Comparison of ENCODE assay signal across 1 cellular context in genomic region chr2:157836531-157836930, GRCh38.
A peak's percentile ranks its signal among the peaks of the same experiment; 100 is the strongest.
TF ChIP-seq lines count a peak whose summit lies in the region.

No MANE protein-coding gene starts in this region.

TF ChIP-seq in K562, 482 proteins besides CTCF, POLR2A, EP300 and RAD21:
- TF ChIP-seq ZNF592 (IDR thresholded peaks at IDR 0.05) (0 out of 2 replicates have a peak, but pooled peaks have one; percentile 21), FOXP4 (CRISPR knock-in tag; IDR thresholded peaks at IDR 0.05; ENCODE audit: borderline replicate concordance) (0 out of 2 replicates have a peak, but pooled peaks have one; percentile 36), ZNF436 (CRISPR knock-in tag; IDR thresholded peaks at IDR 0.05) (peak; percentile 72; the same call in 1 of the 2 replicates), ELF4 (CRISPR knock-in tag; IDR thresholded peaks at IDR 0.05) (no peak), ZNF511 (CRISPR knock-in tag; IDR thresholded peaks at IDR 0.05) (no peak), KDM1A (IDR thresholded peaks at IDR 0.05) (peak; percentile 33 to 39; a peak in 1 of 4 replicates), CBFA2T3 (IDR thresholded peaks at IDR 0.05) (peak; percentile 22; the same call in 1 of the 2 replicates), ZFP91 (CRISPR knock-in tag; IDR thresholded peaks at IDR 0.05) (0 out of 2 replicates have a peak, but pooled peaks have one; percentile 36), BCOR (IDR thresholded peaks at IDR 0.05) (peak; percentile 72), ZNF24 (IDR thresholded peaks at IDR 0.05) (peak; percentile 40; the same call in 1 of the 2 replicates), RBM15 (IDR thresholded peaks at IDR 0.05; ENCODE audit: insufficient read depth, low read length) (no peak), ZFP36 (IDR thresholded peaks at IDR 0.05; ENCODE audit: low read depth, low read length, partially characterized antibody) (peak; percentile 98)
TF ChIP-seq in K562: peak in this region for 9.
